ENCODE assay signal across 21 cellular contexts in genomic region chr6:11791354-11792107, GRCh38. TPM values are rescaled to one million over a fixed set of nuclear protein-coding genes. Genes with fewer than 3 reads are reported as not detected.
DNase-seq lines count a peak whose midpoint lies in the region; ATAC-seq and TF ChIP-seq lines count a peak whose summit lies in the region.
"Had no signal": no experiment of that assay in that cellular context is flagged by ENCODE, and none has a peak within 500 bp of the region (broad histone marks: within the 10 kb centered on the region; RNA-seq: fewer than 3 reads in every experiment).

No MANE protein-coding gene starts in this region.

- no peaks in the 10 kb centered on the region for H3K9me2 ChIP-seq in GM23248 (ENCODE audit: insufficient read depth)

- H3K9ac ChIP-seq in GM23248, result no peak overlapping the region

- no peaks in the 10 kb centered on the region for H3K36me3 Mint-ChIP-seq in activated T-cell treated with anti-CD3 and anti-CD28 coated beads, Interleukin-2, amount 50 U/mL, for 4 hours (ENCODE audit: insufficient read depth)
- H3K36me3 Mint-ChIP-seq in activated T-helper 17 cell treated with anti-CD3 and anti-CD28 coated beads, Interleukin-2, amount 50 U/mL, for 72 hours (ENCODE audit: low read depth), result no peaks in the 10 kb centered on the region

- in situ Hi-C loops in GM23248 (cut with MboI), result no loop called here

- no peak overlapping the region for H3K4me2 ChIP-seq in GM23248 (ENCODE audit: unreplicated experiment)

- H4K20me1 ChIP-seq in GM23248 (ENCODE audit: insufficient read depth), result no peaks in the 10 kb centered on the region

- H3K4me1 Mint-ChIP-seq in activated T-cell treated with anti-CD3 and anti-CD28 coated beads, Interleukin-2, amount 50 U/mL, for 4 hours (ENCODE audit: low read depth), result no peaks in the 10 kb centered on the region
- H3K4me1 Mint-ChIP-seq in activated T-helper 17 cell treated with anti-CD3 and anti-CD28 coated beads, Interleukin-2, amount 50 U/mL, for 72 hours, result peaks cover 4% of the 10 kb centered on the region

- ATAC-seq in activated T-cell treated with anti-CD3 and anti-CD28 coated beads, Interleukin-2, amount 50 U/mL, for 4 hours, result peak; percentile 43 to 87
- ATAC-seq in activated T-helper 17 cell treated with anti-CD3 and anti-CD28 coated beads, Interleukin-2, amount 50 U/mL, for 72 hours (replicated peaks), result peak; percentile 97
- ATAC-seq in left lobe of liver, result no peak

- DNase-seq in activated T-cell treated with anti-CD3 and anti-CD28 coated beads, Interleukin-2, amount 50 U/mL, for 4 hours, result no peak
- DNase-seq in activated T-cell treated with anti-CD3 and anti-CD28 coated beads for 4 hours (no peak), GM23248 (peak; percentile 11), left lobe of liver (ENCODE audit: low spot score) (peak; percentile 31), GOT3 (lab: John Stamatoyannopoulos, UW) (no peak), tibial nerve (ENCODE audit: low spot score in 2 of 2) (no peak)
- no peak for DNase-seq in activated effector memory CD4-positive, alpha-beta T cell treated with Interleukin-2 at 50 U/mL for 16 hours
- DNase-seq: activated CD8-positive, alpha-beta memory T cell treated with anti-CD3 and anti-CD28 coated beads for 24 hours; activated gamma-delta T cell treated with Interleukin-2 at 50 U/mL for 16 hours; endodermal cell; mesendoderm; NCI-H1092 treated with DMSO at 0.1 percent for 48 hours; NCI-H2107; NCI-H510A treated with DMSO at 0.1 percent for 48 hours; stimulated activated naive CD4-positive, alpha-beta T cell; tibial artery had no signal

- H3K4me3 ChIP-seq in GM23248 (no peak overlapping the region), tibial nerve (no peak overlapping the region)
- H3K4me3 ChIP-seq: tibial artery had no signal

- WGBS in GM23248 (ENCODE audit: low coverage in 1 of 2, low lambda C conversion rate in 2 of 2, missing lambda C conversion rate in 2 of 2), 2 experiments, result 58 to 62% methylated on average over 8 of the region's 8 CpGs
- WGBS in tibial nerve, 2 donors, result 77 to 81% methylated on average over 8 of the region's 8 CpGs

- H3K36me3 ChIP-seq in GM23248 (ENCODE audit: low read depth) (no peaks in the 10 kb centered on the region), tibial nerve (no peaks in the 10 kb centered on the region)
- H3K36me3 ChIP-seq: tibial artery had no signal

- H3K9me3 ChIP-seq in GM23248 (ENCODE audit: low read depth) (no peaks in the 10 kb centered on the region), tibial nerve (peaks cover 0 to 8% (median 0%) of the 10 kb centered on the region in 4 donors)
- H3K9me3 ChIP-seq: tibial artery had no signal

- no peak for TF ChIP-seq CTCF in tibial nerve (IDR thresholded peaks at IDR 0.05)

- H3K4me3 Mint-ChIP-seq in activated T-cell treated with anti-CD3 and anti-CD28 coated beads, Interleukin-2, amount 50 U/mL, for 4 hours, result no peak overlapping the region
- no peak overlapping the region for H3K4me3 Mint-ChIP-seq in activated T-helper 17 cell treated with anti-CD3 and anti-CD28 coated beads, Interleukin-2, amount 50 U/mL, for 72 hours
- H3K4me3 Mint-ChIP-seq: CD4-positive, CD25-positive, alpha-beta regulatory T cell; endodermal cell; neural crest cell had no signal

- H3K4me1 ChIP-seq in GM23248 (ENCODE audit: insufficient read depth), result peaks cover 13% of the 10 kb centered on the region; the same call in 1 of the 2 replicates
- peaks cover 0 to 7% (median 0%) of the 10 kb centered on the region in 4 donors for H3K4me1 ChIP-seq in tibial nerve

- H3K27me3 ChIP-seq in GM23248 (replicated peaks; ENCODE audit: insufficient read depth), result no peaks in the 10 kb centered on the region
- H3K27me3 ChIP-seq in tibial nerve, result no peaks in the 10 kb centered on the region
- H3K27me3 ChIP-seq: tibial artery had no signal

- H3F3A ChIP-seq in GM23248 (ENCODE audit: insufficient read depth), result peaks cover 7% of the 10 kb centered on the region; the same call in 1 of the 2 replicates

- H3K27ac ChIP-seq in GM23248 (no peak overlapping the region), tibial nerve (no peak overlapping the region)
- H3K27ac ChIP-seq: tibial artery had no signal

- H3K27me3 Mint-ChIP-seq in activated T-cell treated with anti-CD3 and anti-CD28 coated beads, Interleukin-2, amount 50 U/mL, for 4 hours (ENCODE audit: low read depth), result no peaks in the 10 kb centered on the region
- no peaks in the 10 kb centered on the region for H3K27me3 Mint-ChIP-seq in activated T-helper 17 cell treated with anti-CD3 and anti-CD28 coated beads, Interleukin-2, amount 50 U/mL, for 72 hours
- H3K27me3 Mint-ChIP-seq: CD4-positive, CD25-positive, alpha-beta regulatory T cell; progenitor cell of endocrine pancreas had no signal

- peaks cover 15% of the 10 kb centered on the region for H3K9me3 Mint-ChIP-seq in activated T-cell treated with anti-CD3 and anti-CD28 coated beads, Interleukin-2, amount 50 U/mL, for 4 hours
- H3K9me3 Mint-ChIP-seq in activated T-helper 17 cell treated with anti-CD3 and anti-CD28 coated beads, Interleukin-2, amount 50 U/mL, for 72 hours, result peaks cover 6% of the 10 kb centered on the region
- H3K9me3 Mint-ChIP-seq: endodermal cell had no signal

- no peak overlapping the region for H3K27ac Mint-ChIP-seq in activated T-helper 17 cell treated with anti-CD3 and anti-CD28 coated beads, Interleukin-2, amount 50 U/mL, for 72 hours
- H3K27ac Mint-ChIP-seq: CD4-positive, CD25-positive, alpha-beta regulatory T cell; endodermal cell; progenitor cell of endocrine pancreas had no signal

- no peak for TF ChIP-seq EP300 in tibial nerve (IDR thresholded peaks at IDR 0.05)

- H2AFZ ChIP-seq in GM23248, result no peak overlapping the region

- no peak for TF ChIP-seq POLR2A in tibial nerve (IDR thresholded peaks at IDR 0.05)

- no peaks in the 10 kb centered on the region for H3K79me2 ChIP-seq in GM23248 (ENCODE audit: insufficient read depth)

RNA-seq across cellular contexts. Expression of gene ADTRP, which starts 12.9 kb away (rescaled TPM):
- 10 to 100 TPM; 11.6 to 16.6 (median 15.6) TPM for total RNA-seq in activated T-cell treated with anti-CD3 and anti-CD28 coated beads, Interleukin-2, amount 50 U/mL, for 4 hours
- 0.63 and 1.3 TPM in 2 replicates for total RNA-seq in GM23248 (2014; rRNA removed; shearing (Covaris generic))
- polyA plus RNA-seq in GM23248 (2016; fragmentation: Nextera tagmentation; extraction: Ambion mirVana), result 2.6 and 3.4 TPM in 2 replicates
- total RNA-seq in activated T-helper 17 cell treated with anti-CD3 and anti-CD28 coated beads, Interleukin-2, amount 50 U/mL, for 72 hours, result 10 to 100 TPM; 47.7 to 81.3 TPM
- total RNA-seq in left lobe of liver (0.25 TPM), tibial nerve (not detected)
- total RNA-seq: cerebellum, neural crest cell, progenitor cell of endocrine pancreas had no signal

Comparison
In these comparisons a context has a peak if more than half of its experiments do, and no peak if none do; other contexts are left out.
1. DNase-seq: peak in GM23248 (single experiment) and left lobe of liver (single experiment); none in activated T-cell treated with anti-CD3 and anti-CD28 coated beads, Interleukin-2, amount 50 U/mL, for 4 hours (single experiment), activated T-cell treated with anti-CD3 and anti-CD28 coated beads for 4 hours (single experiment), GOT3 (single experiment), activated effector memory CD4-positive, alpha-beta T cell treated with Interleukin-2 at 50 U/mL for 16 hours (single experiment) and tibial nerve (0 of 2).